ENCODE assay signal across 14 cellular contexts in the genomic region with DNA sequence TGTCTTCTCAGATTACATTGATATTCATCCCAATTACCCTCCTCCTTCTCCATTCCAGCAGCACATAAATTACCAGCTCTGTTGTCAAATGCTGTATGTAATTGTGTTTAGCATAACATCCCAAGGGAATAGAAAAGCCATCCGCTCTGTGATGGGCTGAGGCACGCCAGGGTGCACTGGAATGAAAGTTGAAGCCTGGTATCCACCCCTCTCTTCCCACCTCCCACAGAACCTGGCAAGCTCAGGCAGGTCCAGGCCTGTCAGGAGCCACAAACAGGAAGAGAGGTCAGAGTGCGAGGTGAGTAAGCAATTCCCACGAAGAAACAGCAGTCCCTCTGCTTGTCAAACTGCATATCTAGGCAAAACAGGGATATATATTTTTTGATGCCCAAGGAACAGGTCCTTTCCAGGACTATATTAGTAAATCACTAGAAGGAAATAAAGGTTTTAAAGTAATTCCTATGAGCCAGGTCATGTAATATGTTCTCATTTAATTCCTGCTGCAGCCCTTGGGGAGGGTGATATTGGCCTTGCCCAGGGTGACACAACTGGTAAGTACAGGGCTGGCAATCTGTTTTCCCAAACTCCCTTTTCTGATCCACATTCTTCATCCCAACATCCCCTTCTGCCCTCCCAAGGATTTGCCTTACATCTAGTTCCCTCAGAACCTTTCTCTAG.
DNase-seq lines count a peak whose midpoint lies in the region; ATAC-seq and TF ChIP-seq lines count a peak whose summit lies in the region.
"Had no signal": no experiment of that assay in that cellular context is flagged by ENCODE, and none has a peak within 500 bp of the region (broad histone marks: within the 10 kb centered on the region; RNA-seq: fewer than 3 reads in every experiment).

No MANE protein-coding gene starts in this region.

- no peaks in the 10 kb centered on the region for H3K4me1 Mint-ChIP-seq in stimulated activated effector memory CD8-positive, alpha-beta T cell treated with anti-CD3 and anti-CD28 coated beads, Interleukin-12 subunit alpha, Interleukin-12 subunit beta, amount 100 ng/mL, for 72 hours

- no peaks in the 10 kb centered on the region for H3K9me3 Mint-ChIP-seq in stimulated activated effector memory CD8-positive, alpha-beta T cell treated with anti-CD3 and anti-CD28 coated beads, Interleukin-12 subunit alpha, Interleukin-12 subunit beta, amount 100 ng/mL, for 72 hours

- TF ChIP-seq CTCF in epithelial cell of esophagus (IDR thresholded peaks at IDR 0.05; ENCODE audit: insufficient read depth, low read depth, low read length, missing control alignments) = no peak

- H3K27ac Mint-ChIP-seq in stimulated activated effector memory CD8-positive, alpha-beta T cell treated with anti-CD3 and anti-CD28 coated beads, Interleukin-12 subunit alpha, Interleukin-12 subunit beta, amount 100 ng/mL, for 72 hours = no peak overlapping the region

- no peak overlapping the region for H3K4me3 Mint-ChIP-seq in stimulated activated effector memory CD8-positive, alpha-beta T cell treated with anti-CD3 and anti-CD28 coated beads, Interleukin-12 subunit alpha, Interleukin-12 subunit beta, amount 100 ng/mL, for 72 hours
- H3K4me3 Mint-ChIP-seq: neural crest cell had no signal

- peak; percentile 9 for DNase-seq in NCI-H2107 treated with DMSO at 0.1 percent for 48 hours (lab: John Stamatoyannopoulos, UW; ENCODE audit: unreplicated experiment)
- DNase-seq in NCI-H2107 (lab: John Stamatoyannopoulos, UW) = no peak
- peak; percentile 64 for DNase-seq in NCI-H345 (lab: John Stamatoyannopoulos, UW)
- DNase-seq in epithelial cell of esophagus (ENCODE audit: low read depth) = peak; percentile 91
- peak; percentile 1 for DNase-seq in skeletal muscle cell (ENCODE audit: low read depth)
- DNase-seq in epidermal melanocyte (ENCODE audit: insufficient read length, low spot score) = no peak
- no peak for DNase-seq in activated CD4-positive, alpha-beta T cell treated with anti-CD3 and anti-CD28 coated beads, Interleukin-2, amount 50 U/mL, for 48 hours
- DNase-seq in stimulated activated effector memory CD8-positive, alpha-beta T cell treated with anti-CD3 and anti-CD28 coated beads, Interleukin-12 subunit alpha, Interleukin-12 subunit beta, amount 100 ng/mL, for 72 hours (ENCODE audit: low spot score in 2 of 2) = no peak
- DNase-seq: activated T-cell treated with anti-CD3 and anti-CD28 coated beads, Interleukin-2, amount 50 U/mL, for 1 hour; central memory CD4-positive, alpha-beta T cell; hippocampal formation; stimulated activated CD4-positive, alpha-beta T cell treated with anti-CD3 and anti-CD28 coated beads, Interleukin-4, amount 100 ng/mL, for 24 hours had no signal

- no peak for ATAC-seq in stimulated activated effector memory CD8-positive, alpha-beta T cell treated with anti-CD3 and anti-CD28 coated beads, Interleukin-12 subunit alpha, Interleukin-12 subunit beta, amount 100 ng/mL, for 72 hours
- ATAC-seq: A549 had no signal

- H3K4me3 ChIP-seq in epithelial cell of esophagus (ENCODE audit: low read length) = no peak overlapping the region
- no peak overlapping the region for H3K4me3 ChIP-seq in skeletal muscle cell (ENCODE audit: low read depth, low read length)
- H3K4me3 ChIP-seq: A549 had no signal

- H3K36me3 Mint-ChIP-seq in stimulated activated effector memory CD8-positive, alpha-beta T cell treated with anti-CD3 and anti-CD28 coated beads, Interleukin-12 subunit alpha, Interleukin-12 subunit beta, amount 100 ng/mL, for 72 hours = no peaks in the 10 kb centered on the region

Comparison
In these comparisons a context has a peak if more than half of its experiments do, and no peak if none do; other contexts are left out.
1. DNase-seq: peak in NCI-H2107 treated with DMSO at 0.1 percent for 48 hours (single experiment), NCI-H345 (single experiment), epithelial cell of esophagus (single experiment) and skeletal muscle cell (single experiment); none in NCI-H2107 (single experiment), epidermal melanocyte (single experiment), activated CD4-positive, alpha-beta T cell treated with anti-CD3 and anti-CD28 coated beads, Interleukin-2, amount 50 U/mL, for 48 hours (0 of 2) and stimulated activated effector memory CD8-positive, alpha-beta T cell treated with anti-CD3 and anti-CD28 coated beads, Interleukin-12 subunit alpha, Interleukin-12 subunit beta, amount 100 ng/mL, for 72 hours (0 of 2).